In the genomic region with DNA sequence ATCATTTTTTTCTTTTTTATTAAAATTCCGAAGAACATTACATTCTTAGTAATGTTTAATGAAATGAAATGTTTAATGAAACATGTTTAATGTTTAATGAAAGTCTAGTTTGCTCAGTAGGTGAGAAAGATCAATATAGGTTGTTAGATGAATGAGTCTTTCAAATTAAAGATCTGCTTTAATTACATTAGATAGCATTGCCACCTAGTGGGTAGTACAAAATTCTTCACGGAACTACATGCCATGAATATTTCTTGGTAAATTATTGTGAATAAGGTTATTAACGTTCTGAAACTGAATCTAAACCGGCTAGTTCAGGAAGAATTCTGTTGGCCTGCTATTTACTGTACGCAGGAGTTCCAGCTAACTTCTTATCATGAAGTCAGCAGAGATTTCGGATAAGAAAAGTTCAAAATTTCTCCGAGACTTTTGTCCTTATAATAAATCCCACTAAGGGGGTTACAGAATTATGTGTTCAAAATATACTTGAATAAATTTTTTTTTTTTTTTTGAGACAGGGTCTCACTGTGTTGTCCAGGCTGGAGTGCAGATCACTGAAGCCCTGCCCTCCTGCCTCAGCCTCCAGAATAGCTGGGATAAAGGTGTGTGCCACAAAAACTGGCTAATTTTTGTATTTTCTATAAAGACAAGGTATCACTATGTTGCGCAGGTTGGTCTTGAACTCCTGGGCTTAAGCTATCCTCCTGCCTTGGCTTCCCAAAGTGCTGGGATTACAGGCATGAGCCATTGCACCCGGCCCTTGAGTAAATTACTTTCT, we compare ENCODE assay signal across 8 cellular contexts. TPM values are rescaled to one million over a fixed set of nuclear protein-coding genes. Genes with fewer than 3 reads are reported as not detected.
DNase-seq lines count a peak whose midpoint lies in the region; ATAC-seq, FAIRE-seq and TF ChIP-seq lines count a peak whose summit lies in the region.

No MANE protein-coding gene starts in this region.

- no peak overlapping the region for H3K9ac ChIP-seq in kidney (ENCODE audit: low read length in 2 of 2)

- DNase-seq in GM06990 (ENCODE audit: extremely low read depth, insufficient read length) (no peak), LHCN-M2 (ENCODE audit: low read depth) (peak; percentile 47), kidney (no peak), mucosa of gallbladder (ENCODE audit: low spot score) (no peak), coronary artery (ENCODE audit: low spot score) (no peak)
- DNase-seq in activated T-cell treated with anti-CD3 and anti-CD28 coated beads, Interleukin-2, amount 50 U/mL, for 48 hours = no peak

- H3K36me3 ChIP-seq in GM06990 (ENCODE audit: control insufficient read depth, insufficient read depth, low read length) = no peaks in the 10 kb centered on the region
- H3K36me3 ChIP-seq in kidney (ENCODE audit: control insufficient read depth in 1 of 2, insufficient read depth in 2 of 2, low read length in 2 of 2) = no peaks in the 10 kb centered on the region

- intact Hi-C loops in kidney (cut with DNase I) = loop anchor here (10.0 kb wide), 1 partner anchor 182 kb away; no protein-coding TSS in a partner anchor

- no peaks in the 10 kb centered on the region for H3K9me3 ChIP-seq in kidney (ENCODE audit: control insufficient read depth in 1 of 2, low read length in 2 of 2)

- no peak overlapping the region for H3K27ac ChIP-seq in kidney (ENCODE audit: low read depth in 2 of 2, low read length in 2 of 2)
- H3K27ac ChIP-seq in coronary artery = no peak overlapping the region

- no peaks in the 10 kb centered on the region for H3K27me3 Mint-ChIP-seq in activated T-helper 17 cell treated with anti-CD3 and anti-CD28 coated beads, Interleukin-2, amount 50 U/mL, for 72 hours

- H3K4me3 Mint-ChIP-seq in activated T-helper 17 cell treated with anti-CD3 and anti-CD28 coated beads, Interleukin-2, amount 50 U/mL, for 72 hours = no peak overlapping the region

- peak; percentile 62 for ATAC-seq in activated T-helper 17 cell treated with anti-CD3 and anti-CD28 coated beads, Interleukin-2, amount 50 U/mL, for 72 hours (replicated peaks)

- TF ChIP-seq CTCF in GM06990 (IDR thresholded peaks at IDR 0.05; ENCODE audit: insufficient read depth, low read length, poor library complexity, severe bottlenecking) (peak; percentile 42), kidney (IDR thresholded peaks at IDR 0.05; ENCODE audit: borderline replicate concordance, extremely low read depth, insufficient read depth) (peak; percentile 35), coronary artery (IDR thresholded peaks at IDR 0.05) (no peak)

- H3K27ac Mint-ChIP-seq in activated T-helper 17 cell treated with anti-CD3 and anti-CD28 coated beads, Interleukin-2, amount 50 U/mL, for 72 hours = no peak overlapping the region

- FAIRE-seq in A204.1 (lab: Jason Lieb, UNC) = peak; percentile 82
- FAIRE-seq in kidney (lab: Jason Lieb, UNC) = peak; percentile 77

- no peaks in the 10 kb centered on the region for H3K4me1 Mint-ChIP-seq in activated T-helper 17 cell treated with anti-CD3 and anti-CD28 coated beads, Interleukin-2, amount 50 U/mL, for 72 hours

- H3K27me3 ChIP-seq in GM06990 (replicated peaks; ENCODE audit: control insufficient read depth, insufficient read depth, low read length) = no peaks in the 10 kb centered on the region

- H3K9me3 Mint-ChIP-seq in activated T-helper 17 cell treated with anti-CD3 and anti-CD28 coated beads, Interleukin-2, amount 50 U/mL, for 72 hours = no peaks in the 10 kb centered on the region

- H3K4me1 ChIP-seq in kidney (ENCODE audit: control insufficient read depth in 1 of 2, insufficient read depth in 1 of 2, low read depth in 1 of 2, low read length in 2 of 2) = no peaks in the 10 kb centered on the region

- H3K4me3 ChIP-seq in GM06990 (replicated peaks; ENCODE audit: low read depth, low read length) (no peak overlapping the region), kidney (ENCODE audit: low read length in 2 of 2) (no peak overlapping the region), coronary artery (no peak overlapping the region)

- no peaks in the 10 kb centered on the region for H3K36me3 Mint-ChIP-seq in activated T-helper 17 cell treated with anti-CD3 and anti-CD28 coated beads, Interleukin-2, amount 50 U/mL, for 72 hours (ENCODE audit: low read depth)

RNA-seq across cellular contexts. Expression of gene GMNN, which starts 7.9 kb away (rescaled TPM):
- total RNA-seq in LHCN-M2 (2014; rRNA removed) (52.4 and 60.5 TPM in 2 replicates), kidney (13.0 TPM), mucosa of gallbladder (10.8 TPM)
- polyA plus RNA-seq in LHCN-M2 (2012) = 31.2 TPM
- total RNA-seq in activated T-helper 17 cell treated with anti-CD3 and anti-CD28 coated beads, Interleukin-2, amount 50 U/mL, for 72 hours = 10 to 100 TPM; 61.3 to 80.4 TPM
- 26.7 TPM for polyA plus RNA-seq in kidney (ENCODE audit: insufficient read depth, low read depth, low replicate concordance)

RNA-seq across cellular contexts. Expression of gene ARMH2, which starts 31.8 kb away (rescaled TPM):
- total RNA-seq in LHCN-M2 (2014; rRNA removed) (not detected in 2 replicates), kidney (not detected), mucosa of gallbladder (not detected)
- polyA plus RNA-seq in LHCN-M2 (2012) = not detected
- under 1 TPM; 0.43 to 0.45 TPM for total RNA-seq in activated T-helper 17 cell treated with anti-CD3 and anti-CD28 coated beads, Interleukin-2, amount 50 U/mL, for 72 hours
- polyA plus RNA-seq in kidney (ENCODE audit: insufficient read depth, low read depth, low replicate concordance) = not detected

RNA-seq across cellular contexts. Expression of gene C6orf62, which starts 47.9 kb away (rescaled TPM):
- total RNA-seq in LHCN-M2 (2014; rRNA removed) = 134 and 140 TPM in 2 replicates
- 53.6 TPM for polyA plus RNA-seq in LHCN-M2 (2012)
- 100 to 1,000 TPM; 106 to 185 TPM for total RNA-seq in activated T-helper 17 cell treated with anti-CD3 and anti-CD28 coated beads, Interleukin-2, amount 50 U/mL, for 72 hours
- 114 TPM for total RNA-seq in kidney
- 55.8 TPM for polyA plus RNA-seq in kidney (ENCODE audit: insufficient read depth, low read depth, low replicate concordance)
- total RNA-seq in mucosa of gallbladder = 113 TPM
